ENCODE assay signal across 8 cellular contexts in genomic region chr1:99264201-99265021, GRCh38. TPM values are rescaled to one million over a fixed set of nuclear protein-coding genes. Genes with fewer than 3 reads are reported as not detected.
DNase-seq lines count a peak whose midpoint lies in the region; ATAC-seq and TF ChIP-seq lines count a peak whose summit lies in the region.

PLPPR4 (plus strand) TSS chr1:99264492; CDS start chr1:99264594, 102 bp downstream.

- H3K4me1 ChIP-seq in body of pancreas = peaks cover 13% of the 10 kb centered on the region

- H3K4me3 ChIP-seq in body of pancreas = no peak within 1 kb of the TSS
- peak within 1 kb of the TSS; percentile 75 for H3K4me3 ChIP-seq in iPS-11a (ENCODE audit: low read depth, low read length)
- H3K4me3 ChIP-seq in retinal pigment epithelial cell (ENCODE audit: low read length) = peak within 1 kb of the TSS; percentile 55

- WGBS in body of pancreas, 2 donors = 2 to 3% methylated on average over 25 to 51 of the region's 51 CpGs

- intact Hi-C loops in body of pancreas (cut with DNase I) = no loop called here

- TF ChIP-seq CTCF in body of pancreas (IDR thresholded peaks at IDR 0.05) (no peak), retinal pigment epithelial cell (conservative IDR thresholded peaks at IDR 0.05; ENCODE audit: low read depth, low read length) (peak; percentile 5)

- peaks cover 0 to 4% of the 10 kb centered on the region in 2 donors for H3K27me3 ChIP-seq in body of pancreas

- ATAC-seq in body of pancreas (peak; percentile 81), GM21723 (IDR thresholded peaks at IDR 0.05; ENCODE audit: unreplicated experiment) (no peak), HG03159 (IDR thresholded peaks at IDR 0.05; ENCODE audit: unreplicated experiment) (no peak)

- peak; percentile 78 for DNase-seq in EH (ENCODE audit: low read depth)
- DNase-seq in NCI-H2107 (lab: John Stamatoyannopoulos, UW) = peak; percentile 54
- peak; percentile 38 to 44 (median 40) for DNase-seq in body of pancreas
- DNase-seq in retinal pigment epithelial cell (ENCODE audit: low read depth) = no peak
- DNase-seq in activated naive CD4-positive, alpha-beta T cell treated with anti-CD3 and anti-CD28 coated beads, Interleukin-2, amount 50 U/mL, for 16 hours = no peak

- H3K9me3 ChIP-seq in body of pancreas = no peaks in the 10 kb centered on the region

- TF ChIP-seq POLR2A in body of pancreas (IDR thresholded peaks at IDR 0.05) = peak in 1 of 3 donors; percentile 38

- no peak within 1 kb of the TSS for H3K27ac ChIP-seq in body of pancreas

- no peaks in the 10 kb centered on the region for H3K36me3 ChIP-seq in body of pancreas (replicated peaks in 1 of 2; ENCODE audit: insufficient read depth in 1 of 2, low read depth in 2 of 2)

RNA-seq across cellular contexts. Expression of gene PLPPR4, which starts in this region (rescaled TPM):
- under 1 TPM in 1 of 2 donors, not detected in 1; 0.52 TPM for total RNA-seq in body of pancreas

Comparison
In these comparisons a context has a peak if more than half of its experiments do, and no peak if none do; other contexts are left out.
1. Peak in DNase-seq and ATAC-seq in body of pancreas; RNA of the gene not detected or under 1 TPM.
2. DNase-seq: peak in EH (single experiment) and NCI-H2107 (single experiment); none in retinal pigment epithelial cell (single experiment) and activated naive CD4-positive, alpha-beta T cell treated with anti-CD3 and anti-CD28 coated beads, Interleukin-2, amount 50 U/mL, for 16 hours (single experiment).
3. H3K4me3 ChIP-seq: peak in iPS-11a (single experiment) and retinal pigment epithelial cell (single experiment); none in body of pancreas (0 of 2).